ENCODE assay signal across 8 cellular contexts in the genomic region with DNA sequence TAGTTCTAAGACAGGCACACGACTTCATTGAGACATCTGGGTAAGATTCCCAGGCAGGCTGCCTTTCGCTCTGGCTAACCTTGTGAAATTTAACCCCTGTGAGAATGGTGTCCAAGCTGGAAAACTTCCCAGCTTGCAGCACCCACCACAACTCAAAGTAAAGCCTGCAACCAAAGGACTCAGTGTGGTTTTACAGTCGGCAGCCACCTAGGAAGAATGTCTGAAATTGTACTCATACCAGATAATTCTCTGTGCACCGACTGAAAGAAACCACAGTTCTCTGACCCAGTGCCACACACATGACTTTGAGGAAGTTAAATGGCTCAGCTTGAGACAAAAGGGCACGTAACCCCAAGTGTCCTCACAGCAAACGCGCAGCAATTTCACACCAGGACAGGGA.
DNase-seq lines count a peak whose midpoint lies in the region; ATAC-seq and TF ChIP-seq lines count a peak whose summit lies in the region.

No MANE protein-coding gene starts in this region.

- peaks cover 14% of the 10 kb centered on the region; the same call in 1 of the 2 replicates for H3K36me3 ChIP-seq in RWPE2 (ENCODE audit: low read depth)
- peaks cover 0 to 12% (median 0%) of the 10 kb centered on the region in 4 donors for H3K36me3 ChIP-seq in sigmoid colon

- no peak for TF ChIP-seq EP300 in sigmoid colon (IDR thresholded peaks at IDR 0.05)

- H3K27me3 ChIP-seq in RWPE2 (ENCODE audit: insufficient read depth, poor library complexity, severe bottlenecking) (no peaks in the 10 kb centered on the region), sigmoid colon (no peaks in the 10 kb centered on the region)

- peak overlapping the region; percentile 47 for H3K27ac ChIP-seq in RWPE2 (ENCODE audit: poor library complexity, severe bottlenecking)
- peak overlapping the region; percentile 25 to 68 (median 40) for H3K27ac ChIP-seq in sigmoid colon

- H3K4me3 ChIP-seq in RWPE2 (ENCODE audit: severe bottlenecking) (no peak overlapping the region), foreskin fibroblast (ENCODE audit: low read depth in 1 of 2, low read length in 2 of 2) (no peak overlapping the region), sigmoid colon (no peak overlapping the region)

- peak; percentile 33 for ATAC-seq in Right ventricle myocardium inferior
- ATAC-seq in RWPE2 (ENCODE audit: low read depth), result 0 out of 3 replicates have a peak, but pooled peaks have one; percentile 21

- H3K9me3 ChIP-seq in RWPE2 (ENCODE audit: severe bottlenecking) (no peaks in the 10 kb centered on the region), sigmoid colon (no peaks in the 10 kb centered on the region)

- DNase-seq in Right ventricle myocardium inferior (ENCODE audit: missing footprints) (no peak), cardiac septum (ENCODE audit: low spot score) (no peak), RWPE2 (ENCODE audit: low spot score) (no peak), foreskin fibroblast (peak; percentile 89), sigmoid colon (no peak), NCI-H187 (lab: John Stamatoyannopoulos, UW) (no peak), NCI-H1436 treated with DMSO at 0.1 percent for 48 hours (lab: John Stamatoyannopoulos, UW) (no peak)
- no peak for DNase-seq in activated CD4-positive, CD25-positive, alpha-beta regulatory T cell (lab: John Stamatoyannopoulos, UW)

- TF ChIP-seq CTCF in RWPE2 (IDR thresholded peaks at IDR 0.05; ENCODE audit: poor library complexity, severe bottlenecking) (no peak), foreskin fibroblast (IDR thresholded peaks at IDR 0.05; ENCODE audit: low read depth, low read length) (no peak), sigmoid colon (IDR thresholded peaks at IDR 0.05) (no peak)

- intact Hi-C loops in Right ventricle myocardium inferior (cut with DNase I) (no loop called here), cardiac septum (cut with DNase I) (no loop called here), sigmoid colon (cut with DNase I) (no loop called here)

- peaks cover 39% of the 10 kb centered on the region for H3K4me1 ChIP-seq in RWPE2 (ENCODE audit: insufficient read depth, poor library complexity, severe bottlenecking)
- peaks cover 0 to 99% (median 96%) of the 10 kb centered on the region in 4 donors for H3K4me1 ChIP-seq in sigmoid colon

- no peak for TF ChIP-seq POLR2A in sigmoid colon (IDR thresholded peaks at IDR 0.05)

- WGBS in sigmoid colon, 2 donors, result 41 to 65% methylated on average over 7 of the region's 7 CpGs

Comparison
In these comparisons a context has a peak if more than half of its experiments do, and no peak if none do; other contexts are left out.
1. DNase-seq: peak in foreskin fibroblast (2 of 2); none in Right ventricle myocardium inferior (single experiment), cardiac septum (single experiment), RWPE2 (single experiment), sigmoid colon (single experiment), NCI-H187 (0 of 2), NCI-H1436 treated with DMSO at 0.1 percent for 48 hours (single experiment) and activated CD4-positive, CD25-positive, alpha-beta regulatory T cell (0 of 4).